Comparison of ENCODE assay signal across 34 cellular contexts in the genomic region with DNA sequence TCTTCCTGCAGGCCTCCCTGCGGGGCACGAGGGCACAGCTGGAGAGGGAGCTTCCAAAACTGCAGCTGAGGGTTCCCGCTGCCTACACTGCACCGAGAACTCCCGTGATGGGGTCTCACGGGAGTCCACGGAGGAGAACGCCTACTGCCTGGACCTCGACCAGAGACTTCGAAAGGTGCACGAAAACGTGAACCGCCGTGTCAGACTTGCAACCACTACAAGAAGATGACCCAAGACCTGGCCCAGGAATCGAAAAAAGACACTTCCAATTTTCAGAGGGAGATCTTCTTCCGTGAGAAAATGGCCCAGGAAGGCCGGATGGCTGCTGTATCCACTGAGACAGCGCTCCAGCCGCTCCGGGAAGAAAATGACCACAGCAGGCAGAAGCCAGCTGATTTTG. TPM values are rescaled to one million over a fixed set of nuclear protein-coding genes. Genes with fewer than 3 reads are reported as not detected.
"Had no signal": no experiment of that assay in that cellular context is flagged by ENCODE, and none has a peak within 500 bp of the region (broad histone marks: within the 10 kb centered on the region; RNA-seq: fewer than 3 reads in every experiment).

No MANE protein-coding gene starts in this region.

- DNase-seq: activated effector memory CD4-positive, alpha-beta T cell treated with anti-CD3 and anti-CD28 coated beads, Interleukin-2, amount 50 U/mL, for 16 hours; activated effector memory CD4-positive, alpha-beta T cell treated with Interleukin-2 at 50 U/mL for 16 hours; activated gamma-delta T cell; activated gamma-delta T cell treated with Interleukin-2 at 50 U/mL for 16 hours; activated naive CD4-positive, alpha-beta T cell; activated naive CD4-positive, alpha-beta T cell treated with anti-CD3 and anti-CD28 coated beads for 36 hours; activated naive CD4-positive, alpha-beta T cell treated with anti-CD3 and anti-CD28 coated beads, Interleukin-2, amount 10 ng/mL, durations not matched to agents 7 days and 5 days; activated naive CD4-positive, alpha-beta T cell treated with anti-CD3 and anti-CD28 coated beads, Interleukin-2, amount 50 U/mL, for 16 hours; activated naive CD4-positive, alpha-beta T cell treated with Interleukin-2 at 50 U/mL for 16 hours; activated naive CD8-positive, alpha-beta T cell treated with anti-CD3 and anti-CD28 coated beads for 36 hours; activated naive CD8-positive, alpha-beta T cell treated with anti-CD3 and anti-CD28 coated beads, Interleukin-2, amount 10 ng/mL, durations not matched to agents 7 days and 5 days; activated naive CD8-positive, alpha-beta T cell treated with anti-CD3 and anti-CD28 coated beads, Interleukin-2, amount 50 U/mL, for 24 hours; activated T-cell treated with anti-CD3 and anti-CD28 coated beads, Interleukin-2, amount 50 U/mL, for 1 hour; activated T-cell treated with anti-CD3 and anti-CD28 coated beads, Interleukin-2, amount 50 U/mL, for 24 hours; activated T-cell treated with anti-CD3 and anti-CD28 coated beads, Interleukin-2, amount 50 U/mL, for 4 hours; activated T-cell treated with anti-CD3 and anti-CD28 coated beads, Interleukin-2, amount 50 U/mL, for 48 hours; activated T-cell treated with anti-CD3 and anti-CD28 coated beads, Interleukin-2, amount 50 U/mL, for 72 hours; amniotic stem cell; amygdala; anterior cingulate cortex; aorta; body of pancreas; brain microvascular endothelial cell; caudate nucleus; central memory CD4-positive, alpha-beta T cell; cerebellar nuclear complex had no signal

- H3K27ac ChIP-seq: adrenal gland, ascending aorta, body of pancreas, brain microvascular endothelial cell, breast epithelium, cardiac muscle cell had no signal

- H3K4me1 ChIP-seq: body of pancreas had no signal

- H3K4me3 ChIP-seq: adrenal gland, ascending aorta, body of pancreas, breast epithelium, cardiac muscle cell had no signal

- H3K27me3 ChIP-seq: adrenal gland, ascending aorta, body of pancreas, brain microvascular endothelial cell, breast epithelium, cardiac muscle cell had no signal

- H3K9me3 ChIP-seq: adrenal gland, ascending aorta, body of pancreas, breast epithelium had no signal

- H3K36me3 ChIP-seq: adrenal gland, ascending aorta, breast epithelium, cardiac muscle cell had no signal

RNA-seq across cellular contexts. Expression of a gene that starts 52.9 kb away (rescaled TPM):
- total RNA-seq: activated naive CD4-positive, alpha-beta T cell treated with anti-CD3 and anti-CD28 coated beads for 36 hours; activated naive CD4-positive, alpha-beta T cell treated with anti-CD3 and anti-CD28 coated beads, Interleukin-2, amount 50 U/mL, for 72 hours; activated naive CD8-positive, alpha-beta T cell treated with anti-CD3 and anti-CD28 coated beads for 36 hours; activated naive CD8-positive, alpha-beta T cell treated with anti-CD3 and anti-CD28 coated beads, Interleukin-2, amount 10 ng/mL, durations not matched to agents 7 days and 5 days; activated T-cell treated with anti-CD3 and anti-CD28 coated beads, Interleukin-2, amount 50 U/mL, for 4 hours; activated T-cell treated with anti-CD3 and anti-CD28 coated beads, Interleukin-2, amount 50 U/mL, for 72 hours; activated T-helper 17 cell treated with anti-CD3 and anti-CD28 coated beads, Interleukin-2, amount 50 U/mL, for 72 hours; ascending aorta; body of pancreas; cardiac muscle cell; cardiac septum; cerebellum had no signal
- polyA plus RNA-seq: aorta, cardiac muscle cell had no signal
